In the genomic region with DNA sequence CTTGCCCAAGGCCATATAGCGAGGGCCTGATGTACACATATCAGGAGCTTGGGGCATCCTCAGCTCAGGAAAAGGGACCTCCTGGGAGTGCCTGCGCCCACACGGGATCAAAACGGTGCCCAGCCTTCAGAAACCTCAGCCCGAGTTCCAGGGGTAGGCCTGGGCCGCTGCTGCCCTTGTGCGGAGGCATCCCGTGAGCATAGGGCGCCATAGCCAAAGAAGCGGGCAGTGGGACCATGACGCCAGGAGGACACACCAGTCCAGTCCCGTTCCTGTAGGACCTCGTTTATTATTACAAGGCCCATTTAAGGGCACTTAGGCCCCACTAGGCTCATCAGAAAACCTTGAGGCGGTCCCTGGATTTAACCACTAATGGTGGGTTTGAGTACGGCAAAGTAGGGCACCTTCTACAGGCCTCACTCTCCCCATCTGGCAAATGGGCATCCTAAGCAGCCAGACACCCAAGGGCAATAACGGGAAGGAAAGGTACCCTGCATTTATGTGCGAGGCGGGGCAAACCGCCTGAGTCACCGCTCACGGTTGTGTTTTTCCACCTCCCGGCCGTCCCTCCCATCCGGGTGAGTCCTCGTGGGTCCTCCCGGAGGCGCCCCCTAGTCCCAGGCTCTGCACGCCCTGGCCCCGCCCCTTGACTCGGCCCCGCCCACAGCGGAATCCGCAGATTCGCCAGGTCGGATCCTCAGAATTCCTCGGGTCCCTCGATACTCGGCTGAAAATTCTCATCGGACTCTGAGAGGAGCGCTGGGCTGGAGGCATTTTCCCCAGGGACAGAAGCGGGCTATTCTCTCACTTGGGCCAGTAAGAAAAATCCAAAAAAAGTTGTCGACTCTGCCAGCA, we compare ENCODE assay signal across 1 cellular context.
TF ChIP-seq lines count a peak whose summit lies in the region.

No MANE protein-coding gene starts in this region.

TF ChIP-seq in HEK293, 187 proteins besides CTCF, POLR2A, EP300 and RAD21 (continued from another document and continues in another):
- TF ChIP-seq, protein P1, sequence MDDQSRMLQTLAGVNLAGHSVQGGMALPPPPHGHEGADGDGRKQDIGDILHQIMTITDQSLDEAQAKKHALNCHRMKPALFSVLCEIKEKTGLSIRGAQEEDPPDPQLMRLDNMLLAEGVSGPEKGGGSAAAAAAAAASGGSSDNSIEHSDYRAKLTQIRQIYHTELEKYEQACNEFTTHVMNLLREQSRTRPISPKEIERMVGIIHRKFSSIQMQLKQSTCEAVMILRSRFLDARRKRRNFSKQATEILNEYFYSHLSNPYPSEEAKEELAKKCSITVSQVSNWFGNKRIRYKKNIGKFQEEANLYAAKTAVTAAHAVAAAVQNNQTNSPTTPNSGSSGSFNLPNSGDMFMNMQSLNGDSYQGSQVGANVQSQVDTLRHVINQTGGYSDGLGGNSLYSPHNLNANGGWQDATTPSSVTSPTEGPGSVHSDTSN (CRISPR knock-in tag; IDR thresholded peaks at IDR 0.05) = no peak
- TF ChIP-seq ZNF600 (tag by site-specific recombination; IDR thresholded peaks at IDR 0.05) (no peak), ZNF555 (tag by site-specific recombination; conservative IDR thresholded peaks at IDR 0.05) (no peak), ZNF157 (tag by site-specific recombination; IDR thresholded peaks at IDR 0.05) (no peak), ZNF664 (tag by site-specific recombination; IDR thresholded peaks at IDR 0.05) (no peak), ZBTB48 (tag by site-specific recombination; IDR thresholded peaks at IDR 0.05) (no peak), ZNF776 (tag by site-specific recombination; IDR thresholded peaks at IDR 0.05; ENCODE audit: borderline replicate concordance) (no peak), ZNF10 (tag by site-specific recombination; IDR thresholded peaks at IDR 0.05) (no peak), ZNF48 (tag by site-specific recombination; IDR thresholded peaks at IDR 0.05) (no peak), MZF1 (tag by site-specific recombination; IDR thresholded peaks at IDR 0.05; ENCODE audit: borderline replicate concordance) (no peak), GLIS1 (tag by site-specific recombination; IDR thresholded peaks at IDR 0.05) (peak; percentile 25; the same call in 1 of the 2 replicates), KLF8 (tag by site-specific recombination; IDR thresholded peaks at IDR 0.05) (no peak; the same call in 1 of the 2 replicates), ZFP3 (tag by site-specific recombination; IDR thresholded peaks at IDR 0.05; ENCODE audit: low read depth) (no peak), OVOL3 (tag by site-specific recombination; IDR thresholded peaks at IDR 0.05) (no peak; the same call in 1 of the 2 replicates), ZNF202 (tag by site-specific recombination; IDR thresholded peaks at IDR 0.05; ENCODE audit: borderline replicate concordance) (no peak), ZNF677 (tag by site-specific recombination; IDR thresholded peaks at IDR 0.05) (peak; percentile 46; the same call in 1 of the 2 replicates), ZNF404 (tag by site-specific recombination; IDR thresholded peaks at IDR 0.05) (no peak), ZNF426 (tag by site-specific recombination; IDR thresholded peaks at IDR 0.05) (no peak), ZBTB17 (tag by site-specific recombination; IDR thresholded peaks at IDR 0.05) (0 out of 2 replicates have a peak, but pooled peaks have one; percentile 96), ZNF302 (tag by site-specific recombination; IDR thresholded peaks at IDR 0.05; ENCODE audit: low read depth) (no peak), ZNF621 (tag by site-specific recombination; IDR thresholded peaks at IDR 0.05) (no peak), ZNF214 (tag by site-specific recombination; IDR thresholded peaks at IDR 0.05; ENCODE audit: borderline replicate concordance) (no peak), ZNF623 (tag by site-specific recombination; IDR thresholded peaks at IDR 0.05) (no peak), ZNF184 (tag by site-specific recombination; IDR thresholded peaks at IDR 0.05) (no peak), REPIN1 (tag by site-specific recombination; IDR thresholded peaks at IDR 0.05; ENCODE audit: low read depth) (no peak; the same call in 1 of the 2 replicates), ZNF16 (tag by site-specific recombination; IDR thresholded peaks at IDR 0.05; ENCODE audit: low read depth) (no peak), ZNF529 (tag by site-specific recombination; IDR thresholded peaks at IDR 0.05; ENCODE audit: insufficient replicate concordance) (no peak), ZNF544 (tag by site-specific recombination; IDR thresholded peaks at IDR 0.05) (no peak), MYNN (tag by site-specific recombination; IDR thresholded peaks at IDR 0.05; ENCODE audit: borderline replicate concordance) (no peak), ZNF169 (tag by site-specific recombination; IDR thresholded peaks at IDR 0.05) (no peak), ZIC2 (tag by site-specific recombination; IDR thresholded peaks at IDR 0.05) (no peak), ZNF433 (tag by site-specific recombination; IDR thresholded peaks at IDR 0.05; ENCODE audit: low read depth) (no peak), ZNF514 (tag by site-specific recombination; IDR thresholded peaks at IDR 0.05) (no peak), ZNF350 (tag by site-specific recombination; IDR thresholded peaks at IDR 0.05) (no peak), ZEB2 (tag by site-specific recombination; IDR thresholded peaks at IDR 0.05) (no peak), ZNF791 (tag by site-specific recombination; IDR thresholded peaks at IDR 0.05) (no peak), SCRT2 (tag by site-specific recombination; IDR thresholded peaks at IDR 0.05) (no peak), TCF7L2 (IDR thresholded peaks at IDR 0.05; ENCODE audit: borderline replicate concordance, low read depth, low read length) (no peak), HOXC10 (CRISPR knock-in tag; IDR thresholded peaks at IDR 0.05) (no peak), ZNF341 (tag by site-specific recombination; IDR thresholded peaks at IDR 0.05; ENCODE audit: low read depth) (no peak), ZNF121 (tag by site-specific recombination; IDR thresholded peaks at IDR 0.05) (0 out of 2 replicates have a peak, but pooled peaks have one; percentile 47), ZNF701 (tag by site-specific recombination; IDR thresholded peaks at IDR 0.05) (no peak), ZNF354C (tag by site-specific recombination; IDR thresholded peaks at IDR 0.05; ENCODE audit: borderline replicate concordance, low read depth) (no peak), IKZF3 (tag by site-specific recombination; IDR thresholded peaks at IDR 0.05) (peak; percentile 44), PRDM1 (tag by site-specific recombination; IDR thresholded peaks at IDR 0.05) (no peak), SP2 (tag by site-specific recombination; IDR thresholded peaks at IDR 0.05) (no peak; the same call in 1 of the 2 replicates)
- TF ChIP-seq, protein P2, sequence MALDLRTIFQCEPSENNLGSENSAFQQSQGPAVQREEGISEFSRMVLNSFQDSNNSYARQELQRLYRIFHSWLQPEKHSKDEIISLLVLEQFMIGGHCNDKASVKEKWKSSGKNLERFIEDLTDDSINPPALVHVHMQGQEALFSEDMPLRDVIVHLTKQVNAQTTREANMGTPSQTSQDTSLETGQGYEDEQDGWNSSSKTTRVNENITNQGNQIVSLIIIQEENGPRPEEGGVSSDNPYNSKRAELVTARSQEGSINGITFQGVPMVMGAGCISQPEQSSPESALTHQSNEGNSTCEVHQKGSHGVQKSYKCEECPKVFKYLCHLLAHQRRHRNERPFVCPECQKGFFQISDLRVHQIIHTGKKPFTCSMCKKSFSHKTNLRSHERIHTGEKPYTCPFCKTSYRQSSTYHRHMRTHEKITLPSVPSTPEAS (tag by site-specific recombination; IDR thresholded peaks at IDR 0.05) = peak; percentile 16; the same call in 1 of the 2 replicates
- TF ChIP-seq, protein P3, sequence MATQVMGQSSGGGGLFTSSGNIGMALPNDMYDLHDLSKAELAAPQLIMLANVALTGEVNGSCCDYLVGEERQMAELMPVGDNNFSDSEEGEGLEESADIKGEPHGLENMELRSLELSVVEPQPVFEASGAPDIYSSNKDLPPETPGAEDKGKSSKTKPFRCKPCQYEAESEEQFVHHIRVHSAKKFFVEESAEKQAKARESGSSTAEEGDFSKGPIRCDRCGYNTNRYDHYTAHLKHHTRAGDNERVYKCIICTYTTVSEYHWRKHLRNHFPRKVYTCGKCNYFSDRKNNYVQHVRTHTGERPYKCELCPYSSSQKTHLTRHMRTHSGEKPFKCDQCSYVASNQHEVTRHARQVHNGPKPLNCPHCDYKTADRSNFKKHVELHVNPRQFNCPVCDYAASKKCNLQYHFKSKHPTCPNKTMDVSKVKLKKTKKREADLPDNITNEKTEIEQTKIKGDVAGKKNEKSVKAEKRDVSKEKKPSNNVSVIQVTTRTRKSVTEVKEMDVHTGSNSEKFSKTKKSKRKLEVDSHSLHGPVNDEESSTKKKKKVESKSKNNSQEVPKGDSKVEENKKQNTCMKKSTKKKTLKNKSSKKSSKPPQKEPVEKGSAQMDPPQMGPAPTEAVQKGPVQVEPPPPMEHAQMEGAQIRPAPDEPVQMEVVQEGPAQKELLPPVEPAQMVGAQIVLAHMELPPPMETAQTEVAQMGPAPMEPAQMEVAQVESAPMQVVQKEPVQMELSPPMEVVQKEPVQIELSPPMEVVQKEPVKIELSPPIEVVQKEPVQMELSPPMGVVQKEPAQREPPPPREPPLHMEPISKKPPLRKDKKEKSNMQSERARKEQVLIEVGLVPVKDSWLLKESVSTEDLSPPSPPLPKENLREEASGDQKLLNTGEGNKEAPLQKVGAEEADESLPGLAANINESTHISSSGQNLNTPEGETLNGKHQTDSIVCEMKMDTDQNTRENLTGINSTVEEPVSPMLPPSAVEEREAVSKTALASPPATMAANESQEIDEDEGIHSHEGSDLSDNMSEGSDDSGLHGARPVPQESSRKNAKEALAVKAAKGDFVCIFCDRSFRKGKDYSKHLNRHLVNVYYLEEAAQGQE (tag by site-specific recombination; IDR thresholded peaks at IDR 0.05) = no peak
- TF ChIP-seq, protein P4, sequence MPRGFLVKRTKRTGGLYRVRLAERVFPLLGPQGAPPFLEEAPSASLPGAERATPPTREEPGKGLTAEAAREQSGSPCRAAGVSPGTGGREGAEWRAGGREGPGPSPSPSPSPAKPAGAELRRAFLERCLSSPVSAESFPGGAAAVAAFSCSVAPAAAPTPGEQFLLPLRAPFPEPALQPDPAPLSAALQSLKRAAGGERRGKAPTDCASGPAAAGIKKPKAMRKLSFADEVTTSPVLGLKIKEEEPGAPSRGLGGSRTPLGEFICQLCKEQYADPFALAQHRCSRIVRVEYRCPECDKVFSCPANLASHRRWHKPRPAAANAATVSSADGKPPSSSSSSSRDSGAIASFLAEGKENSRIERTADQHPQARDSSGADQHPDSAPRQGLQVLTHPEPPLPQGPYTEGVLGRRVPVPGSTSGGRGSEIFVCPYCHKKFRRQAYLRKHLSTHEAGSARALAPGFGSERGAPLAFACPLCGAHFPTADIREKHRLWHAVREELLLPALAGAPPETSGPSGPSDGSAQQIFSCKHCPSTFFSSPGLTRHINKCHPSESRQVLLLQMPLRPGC (tag by site-specific recombination; IDR thresholded peaks at IDR 0.05) = no peak
- TF ChIP-seq, protein P5, sequence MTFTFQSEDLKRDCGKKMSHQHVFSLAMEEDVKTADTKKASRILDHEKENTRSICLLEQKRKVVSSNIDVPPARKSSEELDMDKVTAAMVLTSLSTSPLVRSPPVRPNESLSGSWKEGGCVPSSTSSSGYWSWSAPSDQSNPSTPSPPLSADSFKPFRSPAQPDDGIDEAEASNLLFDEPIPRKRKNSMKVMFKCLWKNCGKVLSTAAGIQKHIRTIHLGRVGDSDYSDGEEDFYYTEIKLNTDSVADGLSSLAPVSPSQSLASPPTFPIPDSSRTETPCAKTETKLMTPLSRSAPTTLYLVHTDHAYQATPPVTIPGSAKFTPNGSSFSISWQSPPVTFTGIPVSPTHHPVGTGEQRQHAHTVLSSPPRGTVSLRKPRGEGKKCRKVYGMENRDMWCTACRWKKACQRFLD (tag by site-specific recombination; IDR thresholded peaks at IDR 0.05) = 0 out of 2 replicates have a peak, but pooled peaks have one; percentile 37
- TF ChIP-seq, protein P6, sequence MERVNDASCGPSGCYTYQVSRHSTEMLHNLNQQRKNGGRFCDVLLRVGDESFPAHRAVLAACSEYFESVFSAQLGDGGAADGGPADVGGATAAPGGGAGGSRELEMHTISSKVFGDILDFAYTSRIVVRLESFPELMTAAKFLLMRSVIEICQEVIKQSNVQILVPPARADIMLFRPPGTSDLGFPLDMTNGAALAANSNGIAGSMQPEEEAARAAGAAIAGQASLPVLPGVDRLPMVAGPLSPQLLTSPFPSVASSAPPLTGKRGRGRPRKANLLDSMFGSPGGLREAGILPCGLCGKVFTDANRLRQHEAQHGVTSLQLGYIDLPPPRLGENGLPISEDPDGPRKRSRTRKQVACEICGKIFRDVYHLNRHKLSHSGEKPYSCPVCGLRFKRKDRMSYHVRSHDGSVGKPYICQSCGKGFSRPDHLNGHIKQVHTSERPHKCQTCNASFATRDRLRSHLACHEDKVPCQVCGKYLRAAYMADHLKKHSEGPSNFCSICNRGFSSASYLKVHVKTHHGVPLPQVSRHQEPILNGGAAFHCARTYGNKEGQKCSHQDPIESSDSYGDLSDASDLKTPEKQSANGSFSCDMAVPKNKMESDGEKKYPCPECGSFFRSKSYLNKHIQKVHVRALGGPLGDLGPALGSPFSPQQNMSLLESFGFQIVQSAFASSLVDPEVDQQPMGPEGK (tag by site-specific recombination; IDR thresholded peaks at IDR 0.05) = peak; percentile 10; the same call in 1 of the 2 replicates
- TF ChIP-seq, protein P7, sequence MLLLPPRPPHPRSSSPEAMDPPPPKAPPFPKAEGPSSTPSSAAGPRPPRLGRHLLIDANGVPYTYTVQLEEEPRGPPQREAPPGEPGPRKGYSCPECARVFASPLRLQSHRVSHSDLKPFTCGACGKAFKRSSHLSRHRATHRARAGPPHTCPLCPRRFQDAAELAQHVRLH (tag by site-specific recombination; IDR thresholded peaks at IDR 0.05) = peak; percentile 96
- TF ChIP-seq, protein P8, sequence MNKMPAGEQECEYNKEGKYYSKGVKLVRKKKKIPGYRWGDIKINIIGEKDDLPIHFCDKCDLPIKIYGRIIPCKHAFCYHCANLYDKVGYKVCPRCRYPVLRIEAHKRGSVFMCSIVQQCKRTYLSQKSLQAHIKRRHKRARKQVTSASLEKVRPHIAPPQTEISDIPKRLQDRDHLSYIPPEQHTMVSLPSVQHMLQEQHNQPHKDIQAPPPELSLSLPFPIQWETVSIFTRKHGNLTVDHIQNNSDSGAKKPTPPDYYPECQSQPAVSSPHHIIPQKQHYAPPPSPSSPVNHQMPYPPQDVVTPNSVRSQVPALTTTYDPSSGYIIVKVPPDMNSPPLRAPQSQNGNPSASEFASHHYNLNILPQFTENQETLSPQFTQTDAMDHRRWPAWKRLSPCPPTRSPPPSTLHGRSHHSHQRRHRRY (tag by site-specific recombination; IDR thresholded peaks at IDR 0.05) = no peak
- TF ChIP-seq, protein P9, sequence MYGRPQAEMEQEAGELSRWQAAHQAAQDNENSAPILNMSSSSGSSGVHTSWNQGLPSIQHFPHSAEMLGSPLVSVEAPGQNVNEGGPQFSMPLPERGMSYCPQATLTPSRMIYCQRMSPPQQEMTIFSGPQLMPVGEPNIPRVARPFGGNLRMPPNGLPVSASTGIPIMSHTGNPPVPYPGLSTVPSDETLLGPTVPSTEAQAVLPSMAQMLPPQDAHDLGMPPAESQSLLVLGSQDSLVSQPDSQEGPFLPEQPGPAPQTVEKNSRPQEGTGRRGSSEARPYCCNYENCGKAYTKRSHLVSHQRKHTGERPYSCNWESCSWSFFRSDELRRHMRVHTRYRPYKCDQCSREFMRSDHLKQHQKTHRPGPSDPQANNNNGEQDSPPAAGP (tag by site-specific recombination; IDR thresholded peaks at IDR 0.05) = peak; percentile 73; the same call in 1 of the 2 replicates
